ENCODE assay signal across 21 cellular contexts in the genomic region with DNA sequence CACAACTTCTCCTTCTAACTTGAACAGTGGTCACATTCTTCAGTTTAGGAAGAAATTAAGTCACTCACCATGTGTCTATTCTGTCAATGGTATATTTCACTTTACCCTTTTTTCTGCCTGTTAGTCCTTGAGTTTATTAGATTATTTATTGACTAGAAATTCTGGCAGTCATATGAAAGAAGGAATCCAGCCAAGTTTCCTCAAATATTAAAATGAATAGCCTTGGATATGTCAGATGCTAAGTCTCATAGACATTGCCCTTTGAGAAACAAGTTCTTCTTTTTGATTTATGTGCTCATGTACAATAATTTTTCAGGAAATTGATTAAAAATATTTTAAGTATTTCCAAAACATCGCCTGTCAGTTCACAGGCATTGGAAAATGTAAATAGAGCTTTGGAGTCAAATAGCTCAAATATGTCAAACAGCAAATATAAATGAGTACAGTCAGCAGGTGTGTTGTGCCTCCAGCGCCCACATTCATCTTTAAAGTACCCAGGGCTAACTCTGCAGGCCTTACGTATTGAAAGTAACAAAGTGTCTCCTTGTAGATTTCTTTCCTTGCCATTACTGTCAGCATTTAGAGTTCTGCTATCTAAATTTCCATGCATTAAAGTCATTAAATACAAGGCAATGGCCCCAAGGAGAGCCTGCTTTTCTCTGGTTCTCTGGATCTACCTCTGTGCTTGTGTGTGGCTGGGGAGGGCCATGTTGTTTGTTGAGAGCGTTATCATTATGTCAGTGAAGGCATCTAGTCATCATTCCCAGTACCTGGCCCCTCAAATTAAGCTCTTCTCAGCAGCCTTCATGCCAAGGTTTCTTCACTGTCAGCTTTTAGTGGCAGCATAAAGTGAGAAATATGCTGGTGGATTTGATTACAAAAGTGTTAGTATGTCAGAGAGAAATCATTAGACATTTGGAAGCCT.
"Had no signal": no experiment of that assay in that cellular context is flagged by ENCODE, and none has a peak within 500 bp of the region (broad histone marks: within the 10 kb centered on the region; RNA-seq: fewer than 3 reads in every experiment).

No MANE protein-coding gene starts in this region.

- H3K36me3 ChIP-seq: left lung, prostate gland, right atrium auricular region, stomach, thyroid gland had no signal

- FAIRE-seq: colon, frontal cortex, urothelium cell line had no signal

- H3K4me1 ChIP-seq: left lung, prostate gland, right atrium auricular region, stomach, thyroid gland had no signal

- H3K4me2 ChIP-seq: smooth muscle cell had no signal

- DNase-seq: dorsolateral prefrontal cortex; effector CD4-positive, alpha-beta T cell; left cardiac atrium; left lung; mesendoderm; naive thymus-derived CD8-positive, alpha-beta T cell; nephron progenitor cell; stimulated activated CD4-positive, alpha-beta T cell treated with anti-CD3 and anti-CD28 coated beads, Interleukin-12 subunit alpha, Interleukin-12 subunit beta, amount 100 ng/mL, for 4 hours; stimulated activated CD4-positive, alpha-beta T cell treated with anti-CD3 and anti-CD28 coated beads, Interleukin-1b, Interleukin-23, amount 100 ng/mL, for 48 hours; stimulated activated CD4-positive, alpha-beta T cell treated with anti-CD3 and anti-CD28 coated beads, Interleukin-4, amount 100 ng/mL, for 1 hour; stimulated activated CD8-positive, alpha-beta memory T cell treated with anti-CD3 and anti-CD28 coated beads, Interleukin-4, amount 100 ng/mL, for 48 hours; stimulated activated naive CD4-positive, alpha-beta T cell; stomach; thyroid gland; trophoblast cell had no signal

- H3K9me3 ChIP-seq: left lung, prostate gland, stomach, thyroid gland had no signal

- H3K27ac ChIP-seq: dorsolateral prefrontal cortex, left lung, prostate gland, right atrium auricular region, stomach, thyroid gland had no signal

- H3K4me3 ChIP-seq: dorsolateral prefrontal cortex, left lung, prostate gland, right atrium auricular region, smooth muscle cell, stomach, thyroid gland had no signal

- H3K27me3 ChIP-seq: dorsolateral prefrontal cortex, left lung, right atrium auricular region, stomach, thyroid gland had no signal
